32 cellular contexts compared by ENCODE assay signal in genomic region chr6:119844385-119844784, GRCh38.
"Had no signal": no experiment of that assay in that cellular context is flagged by ENCODE, and none has a peak within 500 bp of the region (broad histone marks: within the 10 kb centered on the region; RNA-seq: fewer than 3 reads in every experiment).

No MANE protein-coding gene starts in this region.

- FAIRE-seq: astrocyte, RCC 7860 had no signal

- DNase-seq: activated B cell treated with CpG ODN at 0.5 μM for 24 hours; activated CD4-positive, alpha-beta memory T cell treated with anti-CD3 and anti-CD28 coated beads for 36 hours; activated CD4-positive, alpha-beta T cell treated with anti-CD3 and anti-CD28 coated beads for 4 hours; activated CD4-positive, alpha-beta T cell treated with anti-CD3 and anti-CD28 coated beads, Interleukin-2, amount 50 U/mL, for 1 hour; activated CD4-positive, CD25-positive, alpha-beta regulatory T cell treated with anti-CD3 and anti-CD28 coated beads, Interleukin-2, amount 50 U/mL, for 72 hours; activated CD8-positive, alpha-beta memory T cell treated with anti-CD3 and anti-CD28 coated beads, Interleukin-2, amount 50 U/mL, for 4 hours; activated gamma-delta T cell treated with Interleukin-2 at 50 U/mL for 16 hours; activated naive CD4-positive, alpha-beta T cell treated with anti-CD3 and anti-CD28 coated beads for 36 hours; activated T-cell treated with anti-CD3 and anti-CD28 coated beads for 4 hours; activated T-cell treated with anti-CD3 and anti-CD28 coated beads, Interleukin-2, amount 50 U/mL, for 4 hours; adrenal gland; body of pancreas; Karpas-422; KBM-7; NCI-H1105; NCI-H1417 treated with DMSO at 0.1 percent for 48 hours; NCI-H187 treated with DMSO at 0.1 percent for 48 hours; NCI-H2081 treated with DMSO at 0.1 percent for 48 hours; NCI-H226; NCI-H446 treated with DMSO at 0.1 percent for 48 hours; NCI-H69; NK-92 treated with Interleukin-12 subunit alpha and Interleukin-12 subunit beta, amount 100 ng/mL, for 24 hours; PC-9; Right ventricle myocardium superior; SJCRH30; SW 1271; T-helper 1 cell; T-helper 2 cell; T-helper 9 cell had no signal

- ATAC-seq: activated naive CD4-positive, alpha-beta T cell treated with anti-CD3 and anti-CD28 coated beads, Interleukin-2, amount 50 U/mL, for 72 hours; activated T-cell treated with anti-CD3 and anti-CD28 coated beads, Interleukin-2, amount 50 U/mL, for 4 hours; body of pancreas had no signal
